Comparison of ENCODE assay signal across 1 cellular context in the genomic region with DNA sequence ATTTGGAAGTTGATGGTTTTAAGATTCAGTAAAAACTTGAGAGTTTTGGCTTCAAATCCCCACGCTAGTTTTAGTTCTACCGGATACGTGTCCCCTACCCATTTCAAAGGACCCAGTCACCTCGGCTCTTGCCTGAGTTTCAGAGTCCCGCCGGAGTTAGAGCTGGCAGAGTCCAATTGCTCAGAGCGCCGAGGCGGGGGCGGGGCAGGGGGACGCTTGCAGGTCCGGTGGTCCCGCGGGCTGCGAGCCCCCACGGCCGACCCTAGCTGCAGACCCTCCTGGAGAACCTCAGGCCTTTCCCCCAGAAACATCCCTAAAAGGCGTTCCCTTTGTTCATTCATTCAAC.
A peak's percentile ranks its signal among the peaks of the same experiment; 100 is the strongest.
TF ChIP-seq lines count a peak whose summit lies in the region.

No MANE protein-coding gene starts in this region.

TF ChIP-seq in K562, 482 proteins besides CTCF, POLR2A, EP300 and RAD21 (continued from another document):
- TF ChIP-seq, protein P1, sequence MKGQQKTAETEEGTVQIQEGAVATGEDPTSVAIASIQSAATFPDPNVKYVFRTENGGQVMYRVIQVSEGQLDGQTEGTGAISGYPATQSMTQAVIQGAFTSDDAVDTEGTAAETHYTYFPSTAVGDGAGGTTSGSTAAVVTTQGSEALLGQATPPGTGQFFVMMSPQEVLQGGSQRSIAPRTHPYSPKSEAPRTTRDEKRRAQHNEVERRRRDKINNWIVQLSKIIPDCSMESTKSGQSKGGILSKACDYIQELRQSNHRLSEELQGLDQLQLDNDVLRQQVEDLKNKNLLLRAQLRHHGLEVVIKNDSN (CRISPR knock-in tag; IDR thresholded peaks at IDR 0.05), result no peak
- TF ChIP-seq ZNF124 (CRISPR knock-in tag; IDR thresholded peaks at IDR 0.05) (no peak), SAP30 (IDR thresholded peaks at IDR 0.05; ENCODE audit: borderline replicate concordance, insufficient read depth, low read depth, low read length, poor library complexity, severe bottlenecking) (peak; percentile 73), GATAD2A (IDR thresholded peaks at IDR 0.05) (0 out of 2 replicates have a peak, but pooled peaks have one; percentile 21), SMARCC2 (IDR thresholded peaks at IDR 0.05; ENCODE audit: low read depth) (no peak), RBFOX2 (IDR thresholded peaks at IDR 0.05; ENCODE audit: low read depth, low read length) (peak; percentile 75), ZNF431 (CRISPR knock-in tag; IDR thresholded peaks at IDR 0.05) (no peak), TGIF2 (CRISPR knock-in tag; IDR thresholded peaks at IDR 0.05) (no peak), NFXL1 (CRISPR knock-in tag; IDR thresholded peaks at IDR 0.05) (no peak), HMGN3 (IDR thresholded peaks at IDR 0.05; ENCODE audit: borderline replicate concordance, extremely low read depth, insufficient read length, low read depth, low read length) (peak; percentile 38), FOXA1 (IDR thresholded peaks at IDR 0.05; ENCODE audit: borderline replicate concordance) (no peak), CHD4 (IDR thresholded peaks at IDR 0.05; ENCODE audit: insufficient read depth, insufficient replicate concordance, low read depth, low read length, poor library complexity, severe bottlenecking) (no peak), ETS2 (tag; IDR thresholded peaks at IDR 0.05; ENCODE audit: borderline replicate concordance, poor library complexity, severe bottlenecking) (no peak), CHD1 (IDR thresholded peaks at IDR 0.05; ENCODE audit: low read length) (no peak), CBX3 (IDR thresholded peaks at IDR 0.05; ENCODE audit: borderline replicate concordance in 1 of 2, low read length in 2 of 2) (no peak), SRSF7 (optimal IDR thresholded peaks at IDR 0.05; ENCODE audit: low read depth, low read length) (no peak)
- TF ChIP-seq, protein P2, sequence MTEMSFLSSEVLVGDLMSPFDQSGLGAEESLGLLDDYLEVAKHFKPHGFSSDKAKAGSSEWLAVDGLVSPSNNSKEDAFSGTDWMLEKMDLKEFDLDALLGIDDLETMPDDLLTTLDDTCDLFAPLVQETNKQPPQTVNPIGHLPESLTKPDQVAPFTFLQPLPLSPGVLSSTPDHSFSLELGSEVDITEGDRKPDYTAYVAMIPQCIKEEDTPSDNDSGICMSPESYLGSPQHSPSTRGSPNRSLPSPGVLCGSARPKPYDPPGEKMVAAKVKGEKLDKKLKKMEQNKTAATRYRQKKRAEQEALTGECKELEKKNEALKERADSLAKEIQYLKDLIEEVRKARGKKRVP (CRISPR knock-in tag; IDR thresholded peaks at IDR 0.05), result no peak
